In genomic region chr3:131361464-131362421, GRCh38 we compare ENCODE assay signal across 8 cellular contexts. TPM values are rescaled to one million over a fixed set of nuclear protein-coding genes. Genes with fewer than 3 reads are reported as not detected.
DNase-seq lines count a peak whose midpoint lies in the region; ATAC-seq lines count a peak whose summit lies in the region.

No MANE protein-coding gene starts in this region.

- no peaks in the 10 kb centered on the region for H3K27me3 ChIP-seq in GM23248 (replicated peaks; ENCODE audit: insufficient read depth)

- H3F3A ChIP-seq in GM23248 (ENCODE audit: insufficient read depth) = no peaks in the 10 kb centered on the region

- WGBS in GM23248 (ENCODE audit: low coverage in 1 of 2, low lambda C conversion rate in 2 of 2, missing lambda C conversion rate in 2 of 2), 2 experiments = 14 to 17% methylated on average over 60 to 64 of the region's 64 CpGs

- H3K4me3 ChIP-seq in GM08714 (ENCODE audit: low read length) (peak overlapping the region; percentile 56; the same call in 1 of the 2 replicates), GM23248 (peak overlapping the region; percentile 61), skin epidermis (peak overlapping the region; percentile 31 to 53 (median 42))

- H3K36me3 ChIP-seq in GM23248 (ENCODE audit: low read depth) = no peaks in the 10 kb centered on the region

- ATAC-seq in HG03439 (IDR thresholded peaks at IDR 0.05; ENCODE audit: unreplicated experiment) = no peak

- no peaks in the 10 kb centered on the region for H3K9me3 ChIP-seq in GM23248 (ENCODE audit: low read depth)

- H2AFZ ChIP-seq in GM23248 = peak overlapping the region; percentile 80

- in situ Hi-C loops in GM23248 (cut with MboI) = no loop called here

- H3K9me2 ChIP-seq in GM23248 (ENCODE audit: insufficient read depth) = peaks cover 4% of the 10 kb centered on the region; the same call in 1 of the 2 replicates

- H3K9ac ChIP-seq in GM23248 = peak overlapping the region; percentile 41

- no peaks in the 10 kb centered on the region for H3K79me2 ChIP-seq in GM23248 (ENCODE audit: insufficient read depth)

- H3K4me2 ChIP-seq in GM23248 (ENCODE audit: unreplicated experiment) = peak overlapping the region; percentile 66

- H3K27ac ChIP-seq in GM23248 (no peak overlapping the region), skin epidermis (peak overlapping the region in 16 of 21 experiments; percentile 1 to 76 (median 43))

- H3K4me1 ChIP-seq in GM23248 (ENCODE audit: insufficient read depth) = no peaks in the 10 kb centered on the region

- H4K20me1 ChIP-seq in GM23248 (ENCODE audit: insufficient read depth) = no peaks in the 10 kb centered on the region

- DNase-seq in GM23248 = peak; percentile 55
- peak; percentile 99 for DNase-seq in NCI-H2196 (lab: John Stamatoyannopoulos, UW; ENCODE audit: unreplicated experiment)
- peak; percentile 70 for DNase-seq in cerebellar cortex (ENCODE audit: low spot score)
- peak; percentile 59 for DNase-seq in iris pigment epithelial cell (ENCODE audit: low read depth)
- DNase-seq in stimulated activated naive CD4-positive, alpha-beta T cell treated with Interleukin-2 at 50 U/mL for 16 hours (lab: John Stamatoyannopoulos, UW) = no peak

RNA-seq across cellular contexts. Expression of gene NUDT16, which starts 19.8 kb away (rescaled TPM):
- total RNA-seq in GM23248 (2014; rRNA removed; shearing (Covaris generic)) = 10.5 and 14.4 TPM in 2 replicates
- 11.7 TPM in 2 replicates for polyA plus RNA-seq in GM23248 (2016; fragmentation: Nextera tagmentation; extraction: Ambion mirVana)
